Comparison of ENCODE assay signal across 1 cellular context in genomic region chr5:52948418-52949076, GRCh38.
TF ChIP-seq lines count a peak whose summit lies in the region.

No MANE protein-coding gene starts in this region.

TF ChIP-seq in HCT116, 20 proteins besides CTCF, POLR2A, EP300 and RAD21 (continued from another document):
- TF ChIP-seq ZBTB33 (IDR thresholded peaks at IDR 0.05; ENCODE audit: extremely low read depth, insufficient replicate concordance, low read length) (no peak), YY1 (IDR thresholded peaks at IDR 0.05; ENCODE audit: extremely low read depth, insufficient replicate concordance, low read depth, low read length) (peak; percentile 12)
